In the genomic region with DNA sequence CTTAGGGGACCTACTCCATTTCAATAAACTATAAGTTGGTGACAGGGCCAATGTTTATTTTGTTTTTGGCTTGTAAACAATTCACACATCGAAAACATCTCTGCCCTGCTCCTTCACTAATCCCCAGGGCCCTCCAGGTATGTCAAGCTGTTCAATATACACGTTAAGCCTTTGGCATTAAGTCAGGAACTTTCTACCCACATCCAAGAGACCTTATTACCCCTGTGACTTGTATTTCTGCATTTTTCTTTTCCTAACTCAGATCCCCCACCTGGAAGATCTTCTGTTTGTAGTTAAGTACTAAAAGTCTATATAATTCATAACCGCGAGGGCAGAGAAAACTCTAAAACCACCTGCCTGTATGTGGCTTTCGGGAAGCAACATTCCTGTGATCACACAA, we compare ENCODE assay signal across 20 cellular contexts.
DNase-seq lines count a peak whose midpoint lies in the region; ATAC-seq and TF ChIP-seq lines count a peak whose summit lies in the region.
"Had no signal": no experiment of that assay in that cellular context is flagged by ENCODE, and none has a peak within 500 bp of the region (broad histone marks: within the 10 kb centered on the region; RNA-seq: fewer than 3 reads in every experiment).

No MANE protein-coding gene starts in this region.

- H3K36me3 ChIP-seq in GM23338 (ENCODE audit: insufficient read depth) = no peaks in the 10 kb centered on the region
- H3K36me3 ChIP-seq: BLaER1 treated with 17β-estradiol and CSF1 and Interleukin-3, amounts not matched to agents 10 nM and 100 nM had no signal

- H3K4me1 Mint-ChIP-seq in GM23338 = peaks cover 14% of the 10 kb centered on the region
- H3K4me1 Mint-ChIP-seq in nephron progenitor cell = peaks cover 16% of the 10 kb centered on the region
- H3K4me1 Mint-ChIP-seq: B cell had no signal

- 0 out of 2 replicates have a peak overlapping the region, but pooled peaks have one; percentile 32 for H2AFZ ChIP-seq in GM23338

- no peak overlapping the region for H3K4me3 ChIP-seq in GM23338
- H3K4me3 ChIP-seq: A549; BLaER1 treated with 17β-estradiol and CSF1 and Interleukin-3, amounts not matched to agents 10 nM and 100 nM had no signal

- no peak for TF ChIP-seq CTCF in GM23338 (conservative IDR thresholded peaks at IDR 0.05; ENCODE audit: low read depth in 2 of 2)
- no peak for TF ChIP-seq CTCF in nephron progenitor cell (IDR thresholded peaks at IDR 0.05)

- peaks cover 10% of the 10 kb centered on the region; the same call in 1 of the 2 replicates for H3K4me1 ChIP-seq in GM23338 (ENCODE audit: insufficient read depth)
- H3K4me1 ChIP-seq: A549; BLaER1 treated with 17β-estradiol and CSF1 and Interleukin-3, amounts not matched to agents 10 nM and 100 nM had no signal

- H3K36me3 Mint-ChIP-seq in GM23338 (ENCODE audit: low read depth) (no peaks in the 10 kb centered on the region), nephron progenitor cell (ENCODE audit: low read depth) (peaks cover 5% of the 10 kb centered on the region)
- H3K36me3 Mint-ChIP-seq: CD8-positive, alpha-beta T cell had no signal

- ATAC-seq in GM23338 = no peak
- ATAC-seq in HG03571 (IDR thresholded peaks at IDR 0.05; ENCODE audit: unreplicated experiment) = no peak
- no peak for ATAC-seq in HG03432 (IDR thresholded peaks at IDR 0.05; ENCODE audit: unreplicated experiment)
- ATAC-seq: A549; CD8-positive, alpha-beta T cell had no signal

- no peaks in the 10 kb centered on the region for H3F3A ChIP-seq in GM23338 (replicated peaks; ENCODE audit: low read depth)

- H4K20me1 ChIP-seq in GM23338 (replicated peaks; ENCODE audit: insufficient read depth) = no peaks in the 10 kb centered on the region
- H4K20me1 ChIP-seq: BLaER1 treated with 17β-estradiol and CSF1 and Interleukin-3, amounts not matched to agents 10 nM and 100 nM had no signal

- H3K27ac ChIP-seq in GM23338 (ENCODE audit: low read depth) = no peak overlapping the region
- H3K27ac ChIP-seq: 22Rv1; A549; BLaER1 treated with 17β-estradiol and CSF1 and Interleukin-3, amounts not matched to agents 10 nM and 100 nM; C4-2B had no signal

- H3K27ac Mint-ChIP-seq in GM23338 = no peak overlapping the region; the same call in 1 of the 2 replicates
- peak overlapping the region; percentile 2 for H3K27ac Mint-ChIP-seq in nephron progenitor cell
- H3K27ac Mint-ChIP-seq: B cell; CD4-positive, alpha-beta T cell; CD8-positive, alpha-beta T cell had no signal

- no peak overlapping the region for H3K4me2 ChIP-seq in GM23338
- H3K4me2 ChIP-seq: A549; BLaER1 treated with 17β-estradiol and CSF1 and Interleukin-3, amounts not matched to agents 10 nM and 100 nM had no signal

- no peaks in the 10 kb centered on the region for H3K27me3 ChIP-seq in GM23338 (ENCODE audit: insufficient read depth)
- H3K27me3 ChIP-seq: BLaER1 treated with 17β-estradiol and CSF1 and Interleukin-3, amounts not matched to agents 10 nM and 100 nM had no signal

- H3K9me2 ChIP-seq in GM23338 (ENCODE audit: insufficient read depth) = no peaks in the 10 kb centered on the region

- H3K79me2 ChIP-seq in GM23338 (replicated peaks; ENCODE audit: insufficient read depth) = no peaks in the 10 kb centered on the region

- H3K4me3 Mint-ChIP-seq in GM23338 = no peak overlapping the region
- no peak overlapping the region for H3K4me3 Mint-ChIP-seq in nephron progenitor cell
- H3K4me3 Mint-ChIP-seq: B cell; CD4-positive, alpha-beta T cell; CD8-positive, alpha-beta T cell had no signal

- H3K27me3 Mint-ChIP-seq in GM23338 (ENCODE audit: insufficient read depth, low read depth, poor library complexity) (no peaks in the 10 kb centered on the region), nephron progenitor cell (ENCODE audit: low read depth, poor library complexity) (no peaks in the 10 kb centered on the region)
- H3K27me3 Mint-ChIP-seq: CD4-positive, alpha-beta T cell had no signal

- H3K9me3 Mint-ChIP-seq in GM23338 = no peaks in the 10 kb centered on the region; the same call in 2 of the 3 replicates
- no peaks in the 10 kb centered on the region for H3K9me3 Mint-ChIP-seq in nephron progenitor cell
- H3K9me3 Mint-ChIP-seq: CD4-positive, alpha-beta T cell; CD8-positive, alpha-beta T cell had no signal

- no peak for DNase-seq in GM23338 (ENCODE audit: low spot score)
- DNase-seq in left kidney (ENCODE audit: low read depth, low spot score) = peak; percentile 23
- DNase-seq in nephron progenitor cell = no peak
- peak; percentile 18 for DNase-seq in renal cortical epithelial cell (ENCODE audit: low read depth)
- DNase-seq in cerebellum (ENCODE audit: low spot score) = no peak
- DNase-seq in GM19238 (ENCODE audit: insufficient read length, low spot score) = no peak
- DNase-seq: AML-193; Caco-2; Calu3; CD4-positive, alpha-beta T cell; CD8-positive, alpha-beta T cell; DMS79 treated with DMSO at 0.1 percent for 48 hours; GF-D8 had no signal

TF ChIP-seq in GM23338, 12 proteins besides CTCF, POLR2A, EP300 and RAD21 (continues in another document):
- TF ChIP-seq JUNB (IDR thresholded peaks at IDR 0.05; ENCODE audit: unreplicated experiment) (no peak), EZH2phosphoT487 (IDR thresholded peaks at IDR 0.05; ENCODE audit: unreplicated experiment) (no peak), EZH2 (IDR thresholded peaks at IDR 0.05; ENCODE audit: low read depth, unreplicated experiment) (no peak), ZNF331 (CRISPR knock-in tag; IDR thresholded peaks at IDR 0.05; ENCODE audit: low read depth) (no peak), NANOG (IDR thresholded peaks at IDR 0.05; ENCODE audit: borderline replicate concordance) (no peak), STAT1 (IDR thresholded peaks at IDR 0.05; ENCODE audit: unreplicated experiment) (no peak), CREB1 (CRISPR knock-in tag; IDR thresholded peaks at IDR 0.05; ENCODE audit: low read depth) (no peak)
- TF ChIP-seq, protein P1, sequence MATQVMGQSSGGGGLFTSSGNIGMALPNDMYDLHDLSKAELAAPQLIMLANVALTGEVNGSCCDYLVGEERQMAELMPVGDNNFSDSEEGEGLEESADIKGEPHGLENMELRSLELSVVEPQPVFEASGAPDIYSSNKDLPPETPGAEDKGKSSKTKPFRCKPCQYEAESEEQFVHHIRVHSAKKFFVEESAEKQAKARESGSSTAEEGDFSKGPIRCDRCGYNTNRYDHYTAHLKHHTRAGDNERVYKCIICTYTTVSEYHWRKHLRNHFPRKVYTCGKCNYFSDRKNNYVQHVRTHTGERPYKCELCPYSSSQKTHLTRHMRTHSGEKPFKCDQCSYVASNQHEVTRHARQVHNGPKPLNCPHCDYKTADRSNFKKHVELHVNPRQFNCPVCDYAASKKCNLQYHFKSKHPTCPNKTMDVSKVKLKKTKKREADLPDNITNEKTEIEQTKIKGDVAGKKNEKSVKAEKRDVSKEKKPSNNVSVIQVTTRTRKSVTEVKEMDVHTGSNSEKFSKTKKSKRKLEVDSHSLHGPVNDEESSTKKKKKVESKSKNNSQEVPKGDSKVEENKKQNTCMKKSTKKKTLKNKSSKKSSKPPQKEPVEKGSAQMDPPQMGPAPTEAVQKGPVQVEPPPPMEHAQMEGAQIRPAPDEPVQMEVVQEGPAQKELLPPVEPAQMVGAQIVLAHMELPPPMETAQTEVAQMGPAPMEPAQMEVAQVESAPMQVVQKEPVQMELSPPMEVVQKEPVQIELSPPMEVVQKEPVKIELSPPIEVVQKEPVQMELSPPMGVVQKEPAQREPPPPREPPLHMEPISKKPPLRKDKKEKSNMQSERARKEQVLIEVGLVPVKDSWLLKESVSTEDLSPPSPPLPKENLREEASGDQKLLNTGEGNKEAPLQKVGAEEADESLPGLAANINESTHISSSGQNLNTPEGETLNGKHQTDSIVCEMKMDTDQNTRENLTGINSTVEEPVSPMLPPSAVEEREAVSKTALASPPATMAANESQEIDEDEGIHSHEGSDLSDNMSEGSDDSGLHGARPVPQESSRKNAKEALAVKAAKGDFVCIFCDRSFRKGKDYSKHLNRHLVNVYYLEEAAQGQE (IDR thresholded peaks at IDR 0.05; ENCODE audit: unreplicated experiment) = no peak
- TF ChIP-seq, protein P2, sequence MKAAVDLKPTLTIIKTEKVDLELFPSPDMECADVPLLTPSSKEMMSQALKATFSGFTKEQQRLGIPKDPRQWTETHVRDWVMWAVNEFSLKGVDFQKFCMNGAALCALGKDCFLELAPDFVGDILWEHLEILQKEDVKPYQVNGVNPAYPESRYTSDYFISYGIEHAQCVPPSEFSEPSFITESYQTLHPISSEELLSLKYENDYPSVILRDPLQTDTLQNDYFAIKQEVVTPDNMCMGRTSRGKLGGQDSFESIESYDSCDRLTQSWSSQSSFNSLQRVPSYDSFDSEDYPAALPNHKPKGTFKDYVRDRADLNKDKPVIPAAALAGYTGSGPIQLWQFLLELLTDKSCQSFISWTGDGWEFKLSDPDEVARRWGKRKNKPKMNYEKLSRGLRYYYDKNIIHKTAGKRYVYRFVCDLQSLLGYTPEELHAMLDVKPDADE (IDR thresholded peaks at IDR 0.05) = no peak

Comparison
In these comparisons a context has a peak if more than half of its experiments do, and no peak if none do; other contexts are left out.
1. DNase-seq: peak in left kidney (single experiment) and renal cortical epithelial cell (single experiment); none in GM23338 (single experiment), nephron progenitor cell (single experiment), cerebellum (single experiment) and GM19238 (single experiment).